In genomic region chr11:69195819-69196218, GRCh38 we compare ENCODE assay signal across 22 cellular contexts. TPM values are rescaled to one million over a fixed set of nuclear protein-coding genes. Genes with fewer than 3 reads are reported as not detected.
"Had no signal": no experiment of that assay in that cellular context is flagged by ENCODE, and none has a peak within 500 bp of the region (broad histone marks: within the 10 kb centered on the region; RNA-seq: fewer than 3 reads in every experiment).

No MANE protein-coding gene starts in this region.

- FAIRE-seq: RCC 7860 had no signal

- DNase-seq: KBM-7, MV-4-11, NCI-H1048, NCI-H1105 treated with DMSO at 0.1 percent for 48 hours, NCI-H1417 treated with DMSO at 0.1 percent for 48 hours, NCI-H1694, NCI-H187 treated with DMSO at 0.1 percent for 48 hours, NCI-H2029 treated with DMSO at 0.1 percent for 48 hours, NCI-H2107, NCI-H2227 treated with DMSO at 0.1 percent for 48 hours, NCI-H524 treated with DMSO at 0.1 percent for 48 hours, NCI-H69, NCI-H774, Right ventricle myocardium superior, RPMI8226, SIG-M5 had no signal

- H3K27ac ChIP-seq: SJSA1, SK-N-MC had no signal

- H3K36me3 ChIP-seq: SJSA1 had no signal

- H3K27me3 ChIP-seq: SJSA1 had no signal

- H3K4me3 ChIP-seq: SJSA1, SK-N-MC had no signal

RNA-seq across cellular contexts. Expression of gene SMIM38, which starts 40.1 kb away (rescaled TPM):
- total RNA-seq: HT1080, LHCN-M2, MCF 10A, Right ventricle myocardium superior had no signal
